In genomic region chr14:52879958-52880357, GRCh38 we compare ENCODE assay signal across 24 cellular contexts.
A peak's percentile ranks its signal among the peaks of the same experiment; 100 is the strongest.
DNase-seq lines count a peak whose midpoint lies in the region; ATAC-seq, FAIRE-seq and TF ChIP-seq lines count a peak whose summit lies in the region.
"Had no signal": no experiment of that assay in that cellular context is flagged by ENCODE, and none has a peak within 500 bp of the region (broad histone marks: within the 10 kb centered on the region; RNA-seq: fewer than 3 reads in every experiment).

No MANE protein-coding gene starts in this region.

- intact Hi-C loops in MCF 10A (cut with micrococcal nuclease) (no loop called here), breast epithelium (cut with DNase I; ENCODE audit: low total_unique reads) (no loop called here), thyroid gland (cut with DNase I) (no loop called here), Caco-2 (cut with micrococcal nuclease; ENCODE audit: unreplicated experiment) (no loop called here)

- H3K4me3 Mint-ChIP-seq in MCF 10A (ENCODE audit: unreplicated experiment) (no peak overlapping the region), astrocyte (ENCODE audit: unreplicated experiment) (no peak overlapping the region), Caco-2 (ENCODE audit: unreplicated experiment) (no peak overlapping the region)
- H3K4me3 Mint-ChIP-seq: activated CD8-positive, alpha-beta T cell treated with anti-CD3 and anti-CD28 coated beads for 36 hours; activated T-cell treated with anti-CD3 and anti-CD28 coated beads, Interleukin-2, amount 50 U/mL, for 72 hours; IgD-negative memory B cell; immature natural killer cell had no signal

- peaks cover 69% of the 10 kb centered on the region for H3K36me3 Mint-ChIP-seq in MCF 10A (ENCODE audit: insufficient read depth, unreplicated experiment)
- peaks cover 29% of the 10 kb centered on the region for H3K36me3 Mint-ChIP-seq in astrocyte (ENCODE audit: low read depth, unreplicated experiment)
- peaks cover 8% of the 10 kb centered on the region for H3K36me3 Mint-ChIP-seq in Caco-2 (ENCODE audit: insufficient read depth, unreplicated experiment)
- H3K36me3 Mint-ChIP-seq: IgD-negative memory B cell, immature natural killer cell had no signal

- 85 to 86% methylated on average over 5 of the region's 5 CpGs for WGBS in thyroid gland, 2 donors

- no TSS peak for BruUV-seq in MCF 10A (replicated peaks; lab: Mats Ljungman, UMichigan)
- no TSS peak for BruUV-seq in Caco-2 (replicated peaks; lab: Mats Ljungman, UMichigan)

- no peak for FAIRE-seq in astrocyte (lab: Jason Lieb, UNC)
- FAIRE-seq: endothelial cell of umbilical vein had no signal

- H3K4me1 Mint-ChIP-seq in MCF 10A (ENCODE audit: insufficient read depth, unreplicated experiment), result peaks cover 17% of the 10 kb centered on the region
- H3K4me1 Mint-ChIP-seq in astrocyte (ENCODE audit: low read depth, unreplicated experiment), result peaks cover 47% of the 10 kb centered on the region
- H3K4me1 Mint-ChIP-seq in Caco-2 (ENCODE audit: low read depth, unreplicated experiment), result no peaks in the 10 kb centered on the region
- H3K4me1 Mint-ChIP-seq: IgD-negative memory B cell, immature natural killer cell had no signal

- no peak for TF ChIP-seq POLR2A in breast epithelium (IDR thresholded peaks at IDR 0.05)
- TF ChIP-seq POLR2A in thyroid gland (IDR thresholded peaks at IDR 0.05), result no peak

- H4K20me1 ChIP-seq in astrocyte (ENCODE audit: insufficient read depth, low read length), result peaks cover 18% of the 10 kb centered on the region
- H4K20me1 ChIP-seq: BLaER1 had no signal

- H3K36me3 ChIP-seq in breast epithelium (no peaks in the 10 kb centered on the region), astrocyte (ENCODE audit: insufficient read depth, low read length) (peaks cover 64% of the 10 kb centered on the region), right atrium auricular region (peaks cover 51% of the 10 kb centered on the region), thyroid gland (no peaks in the 10 kb centered on the region), Caco-2 (ENCODE audit: control insufficient read depth, insufficient read depth, low read length) (no peaks in the 10 kb centered on the region)
- H3K36me3 ChIP-seq: BLaER1, neutrophil, Peyer's patch had no signal

- H3K4me1 ChIP-seq in breast epithelium (no peaks in the 10 kb centered on the region), astrocyte (ENCODE audit: insufficient read depth, low read length) (peaks cover 20% of the 10 kb centered on the region), right atrium auricular region (peaks cover 0 to 33% of the 10 kb centered on the region in 2 donors), thyroid gland (peaks cover 15 to 28% of the 10 kb centered on the region in 2 donors), Caco-2 (no peaks in the 10 kb centered on the region)
- H3K4me1 ChIP-seq: Peyer's patch, transverse colon had no signal

- POLR2A ChIA-PET in MCF 10A (lab: Yijun Ruan, JAX), result interaction anchor here (0.6 to 1.4 kb wide), 4 partner anchors 26 to 174 kb away, joined by 3 to 4 read pairs (median 3); partner anchors contain the start of gene GNPNAT1
- POLR2A ChIA-PET in Caco-2 (lab: Charles Lee), result no interaction called here

- H3K27ac ChIP-seq in breast epithelium (no peak overlapping the region), astrocyte (ENCODE audit: low read depth, low read length) (peak overlapping the region; percentile 59), right atrium auricular region (peak overlapping the region; percentile 24 to 58), thyroid gland (peak overlapping the region; percentile 59 to 77 (median 73))
- H3K27ac ChIP-seq: 22Rv1, BLaER1, neutrophil, Peyer's patch, transverse colon had no signal

- H3K9ac ChIP-seq in astrocyte (ENCODE audit: low read length), result no peak overlapping the region
- H3K9ac ChIP-seq: BLaER1 had no signal

- DNase-seq in MCF 10A (ENCODE audit: unreplicated experiment) (peak; percentile 44), breast epithelium (ENCODE audit: low spot score in 2 of 2) (no peak), astrocyte (ENCODE audit: low read depth) (peak; percentile 79), right atrium auricular region (ENCODE audit: low spot score) (no peak), thyroid gland (peak; percentile 41 to 57), Caco-2 (no peak), NCI-H2081 (lab: John Stamatoyannopoulos, UW) (no peak)
- DNase-seq: activated CD8-positive, alpha-beta T cell treated with anti-CD3 and anti-CD28 coated beads for 36 hours; activated T-cell treated with anti-CD3 and anti-CD28 coated beads, Interleukin-2, amount 50 U/mL, for 72 hours; glutamatergic neuron; immature natural killer cell; midbrain; NCI-H1105; NCI-H82; Peyer's patch; stimulated activated CD4-positive, alpha-beta T cell treated with anti-CD3 and anti-CD28 coated beads, Interleukin-4, amount 100 ng/mL, for 4 hours; transverse colon had no signal

- H3K27me3 ChIP-seq in breast epithelium (no peaks in the 10 kb centered on the region), astrocyte (ENCODE audit: insufficient read depth, low read length) (no peaks in the 10 kb centered on the region), right atrium auricular region (no peaks in the 10 kb centered on the region), thyroid gland (no peaks in the 10 kb centered on the region), Caco-2 (replicated peaks; ENCODE audit: control insufficient read depth, insufficient read depth, low read length) (no peaks in the 10 kb centered on the region)
- H3K27me3 ChIP-seq: BLaER1, neutrophil, Peyer's patch, transverse colon had no signal

- H3K9me3 ChIP-seq in breast epithelium, result no peaks in the 10 kb centered on the region
- no peaks in the 10 kb centered on the region for H3K9me3 ChIP-seq in astrocyte (ENCODE audit: insufficient read depth, low read depth, low read length)
- no peaks in the 10 kb centered on the region for H3K9me3 ChIP-seq in right atrium auricular region
- H3K9me3 ChIP-seq in thyroid gland, result no peaks in the 10 kb centered on the region
- H3K9me3 ChIP-seq in Caco-2, result no peaks in the 10 kb centered on the region
- H3K9me3 ChIP-seq: BLaER1, HAP-1, neutrophil, Peyer's patch, transverse colon had no signal

- no peak for ATAC-seq in HG03175 (IDR thresholded peaks at IDR 0.05; ENCODE audit: unreplicated experiment)
- ATAC-seq: activated CD8-positive, alpha-beta T cell treated with anti-CD3 and anti-CD28 coated beads for 36 hours; activated T-cell treated with anti-CD3 and anti-CD28 coated beads, Interleukin-2, amount 50 U/mL, for 72 hours had no signal

- H3K4me3 ChIP-seq in breast epithelium (no peak overlapping the region), astrocyte (ENCODE audit: insufficient read depth, low read depth, low read length) (no peak overlapping the region), right atrium auricular region (no peak overlapping the region), thyroid gland (replicated peaks in 1 of 3) (no peak overlapping the region), Caco-2 (ENCODE audit: low read depth, low read length) (no peak overlapping the region)
- H3K4me3 ChIP-seq: BLaER1, HAP-1, Peyer's patch, transverse colon had no signal

- CTCF ChIA-PET in MCF 10A (lab: Yijun Ruan, JAX), result interaction anchor here (0.6 kb wide), 1 partner anchor 39 kb away, joined by 3 read pairs; no protein-coding TSS in a partner anchor
- CTCF ChIA-PET in Caco-2 (lab: Charles Lee), result no interaction called here

- H3K4me2 ChIP-seq in astrocyte (ENCODE audit: low read length), result no peak overlapping the region
- H3K4me2 ChIP-seq: BLaER1 had no signal

- peaks cover 51% of the 10 kb centered on the region for H3K79me2 ChIP-seq in astrocyte (ENCODE audit: insufficient read depth, low read length)

- no peaks in the 10 kb centered on the region for H3K27me3 Mint-ChIP-seq in MCF 10A (ENCODE audit: insufficient read depth, unreplicated experiment)
- H3K27me3 Mint-ChIP-seq in astrocyte (ENCODE audit: low read depth, unreplicated experiment), result no peaks in the 10 kb centered on the region
- H3K27me3 Mint-ChIP-seq in Caco-2 (ENCODE audit: insufficient read depth, unreplicated experiment), result no peaks in the 10 kb centered on the region
- H3K27me3 Mint-ChIP-seq: activated CD8-positive, alpha-beta T cell treated with anti-CD3 and anti-CD28 coated beads for 36 hours had no signal

- H3K9me3 Mint-ChIP-seq in MCF 10A (ENCODE audit: unreplicated experiment) (no peaks in the 10 kb centered on the region), astrocyte (ENCODE audit: unreplicated experiment) (no peaks in the 10 kb centered on the region), Caco-2 (ENCODE audit: unreplicated experiment) (no peaks in the 10 kb centered on the region)
- H3K9me3 Mint-ChIP-seq: activated CD8-positive, alpha-beta T cell treated with anti-CD3 and anti-CD28 coated beads for 36 hours; activated T-cell treated with anti-CD3 and anti-CD28 coated beads, Interleukin-2, amount 50 U/mL, for 72 hours; IgD-negative memory B cell; immature natural killer cell had no signal

- TF ChIP-seq CTCF in MCF 10A (IDR thresholded peaks at IDR 0.05; ENCODE audit: unreplicated experiment), result no peak
- TF ChIP-seq CTCF in breast epithelium (IDR thresholded peaks at IDR 0.05), result no peak
- no peak for TF ChIP-seq CTCF in astrocyte (IDR thresholded peaks at IDR 0.05; ENCODE audit: insufficient read depth, low read depth, low read length)
- no peak for TF ChIP-seq CTCF in right atrium auricular region (IDR thresholded peaks at IDR 0.05)
- no peak for TF ChIP-seq CTCF in thyroid gland (IDR thresholded peaks at IDR 0.05)
- TF ChIP-seq CTCF in Caco-2 (IDR thresholded peaks at IDR 0.05; ENCODE audit: insufficient read depth in 1 of 2, low read depth in 1 of 2, low read length in 1 of 2, severe bottlenecking in 1 of 2, unreplicated experiment in 1 of 2), result no peak

- H3K27ac Mint-ChIP-seq in MCF 10A (ENCODE audit: low read depth, unreplicated experiment), result peak overlapping the region; percentile 75
- peak overlapping the region; percentile 91 for H3K27ac Mint-ChIP-seq in astrocyte (ENCODE audit: unreplicated experiment)
- H3K27ac Mint-ChIP-seq in Caco-2 (ENCODE audit: unreplicated experiment), result no peak overlapping the region
- H3K27ac Mint-ChIP-seq: activated CD8-positive, alpha-beta T cell treated with anti-CD3 and anti-CD28 coated beads for 36 hours; activated T-cell treated with anti-CD3 and anti-CD28 coated beads, Interleukin-2, amount 50 U/mL, for 72 hours; IgD-negative memory B cell; immature natural killer cell had no signal

- no peak overlapping the region for H2AFZ ChIP-seq in astrocyte (ENCODE audit: low read depth, low read length)

Comparison
In these comparisons a context has a peak if more than half of its experiments do, and no peak if none do; other contexts are left out.
1. DNase-seq: peak in MCF 10A (single experiment), astrocyte (single experiment) and thyroid gland (2 of 2); none in breast epithelium (0 of 2), right atrium auricular region (single experiment), Caco-2 (0 of 2) and NCI-H2081 (0 of 2).
2. H3K27ac ChIP-seq: peak in astrocyte (single experiment), right atrium auricular region (2 of 2) and thyroid gland (3 of 3); none in breast epithelium (0 of 2).